Comparison of ENCODE assay signal across 18 cellular contexts in the genomic region with DNA sequence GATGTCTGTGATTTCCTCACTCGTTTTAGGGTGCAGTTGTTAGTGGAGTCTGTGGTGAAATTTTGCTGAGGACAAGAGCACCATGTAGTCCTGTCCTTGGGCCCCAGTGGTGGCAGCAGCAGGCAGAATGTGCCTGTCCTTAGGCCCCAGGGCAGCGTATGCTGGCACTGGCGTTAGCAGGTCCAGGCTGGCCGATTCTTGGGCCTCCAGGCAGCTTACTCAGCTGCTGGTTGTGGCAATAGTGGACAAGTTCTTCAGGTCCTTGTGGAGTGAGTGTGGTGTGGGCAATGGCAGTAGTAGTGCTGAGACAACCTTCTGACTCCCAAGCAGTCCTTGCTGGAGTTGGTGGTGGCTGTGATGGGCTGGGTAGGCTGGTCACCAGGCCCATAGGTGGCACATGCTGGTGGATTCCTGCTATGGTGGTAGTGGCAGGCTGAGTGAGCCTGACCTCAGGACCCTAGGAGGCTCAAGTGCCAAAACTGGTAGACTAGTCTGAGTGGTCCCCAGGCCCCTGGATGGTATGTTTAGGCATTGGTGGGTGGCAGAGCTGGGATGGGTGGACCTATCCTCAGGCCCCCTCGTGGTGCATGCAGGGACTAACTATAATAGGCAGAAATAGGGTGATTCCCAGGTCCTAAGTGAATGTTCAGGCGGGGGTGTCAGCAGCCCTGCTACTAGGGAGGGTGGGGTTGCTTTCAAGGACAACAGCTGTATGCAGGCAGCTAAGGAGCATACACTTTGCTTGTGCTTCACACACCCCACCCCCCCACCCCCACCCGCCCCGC. TPM values are rescaled to one million over a fixed set of nuclear protein-coding genes. Genes with fewer than 3 reads are reported as not detected.
A peak's percentile ranks its signal among the peaks of the same experiment; 100 is the strongest.
DNase-seq lines count a peak whose midpoint lies in the region; ATAC-seq and TF ChIP-seq lines count a peak whose summit lies in the region.
"Had no signal": no experiment of that assay in that cellular context is flagged by ENCODE, and none has a peak within 500 bp of the region (broad histone marks: within the 10 kb centered on the region; RNA-seq: fewer than 3 reads in every experiment).

No MANE protein-coding gene starts in this region.

- peaks cover 14% of the 10 kb centered on the region for H3K36me3 Mint-ChIP-seq in WTC11

- CTCF ChIA-PET in WTC11 (lab: Charles Lee): interaction anchor here (0.5 to 1.3 kb wide), 3 partner anchors 8 to 95 kb away, joined by 3 to 4 read pairs (median 3); no protein-coding TSS in a partner anchor

- TF ChIP-seq CTCF in WTC11 (IDR thresholded peaks at IDR 0.05) (no peak), sigmoid colon (IDR thresholded peaks at IDR 0.05) (no peak)

- WGBS in sigmoid colon, 2 donors: 93% methylated on average over 8 of the region's 8 CpGs

- POLR2A ChIA-PET in WTC11 (lab: Charles Lee): interaction anchor here (0.7 kb wide), 1 partner anchor 39 kb away, joined by 4 read pairs; no protein-coding TSS in a partner anchor

- no peak; the same call in 1 of the 2 replicates for ATAC-seq in WTC11
- no peak for ATAC-seq in GM18517 (IDR thresholded peaks at IDR 0.05; ENCODE audit: unreplicated experiment)
- ATAC-seq: pancreas, upper lobe of right lung had no signal

- H3K9me3 Mint-ChIP-seq in WTC11: peaks cover 11% of the 10 kb centered on the region
- H3K9me3 Mint-ChIP-seq: activated B cell treated with CpG ODN at 0.5 μM for 24 hours; activated naive CD4-positive, alpha-beta T cell treated with anti-CD3 and anti-CD28 coated beads, Interleukin-2, amount 50 U/mL, for 24 hours; T-helper 1 cell treated with Interleukin-12 subunit alpha and Interleukin-12 subunit beta and Interleukin-4 antibody, amounts not matched to agents 30 μg/mL and 1 μg/mL, for 36 hours had no signal

- H3K36me3 ChIP-seq in sigmoid colon: no peaks in the 10 kb centered on the region
- H3K36me3 ChIP-seq: pancreas, stomach, upper lobe of right lung had no signal

- no peak for TF ChIP-seq POLR2A in sigmoid colon (IDR thresholded peaks at IDR 0.05)

- peak overlapping the region; percentile 28 for H3K4me3 ChIP-seq in iPS-18c (ENCODE audit: insufficient read depth, low read depth, low read length)
- H3K4me3 ChIP-seq in sigmoid colon: no peak overlapping the region
- H3K4me3 ChIP-seq: pancreas, stomach, upper lobe of right lung had no signal

- peak overlapping the region; percentile 90; the same call in 1 of the 2 replicates for H3K27ac Mint-ChIP-seq in WTC11
- H3K27ac Mint-ChIP-seq: activated B cell treated with CpG ODN at 0.5 μM for 24 hours; activated naive CD4-positive, alpha-beta T cell treated with anti-CD3 and anti-CD28 coated beads, Interleukin-2, amount 50 U/mL, for 24 hours; T-helper 1 cell treated with Interleukin-12 subunit alpha and Interleukin-12 subunit beta and Interleukin-4 antibody, amounts not matched to agents 30 μg/mL and 1 μg/mL, for 36 hours had no signal

- no peaks in the 10 kb centered on the region for H3K4me1 ChIP-seq in sigmoid colon
- H3K4me1 ChIP-seq: pancreas, stomach, upper lobe of right lung had no signal

- no peaks in the 10 kb centered on the region for H3K27me3 ChIP-seq in sigmoid colon
- H3K27me3 ChIP-seq: pancreas, stomach, upper lobe of right lung had no signal

- no peak for TF ChIP-seq EP300 in sigmoid colon (IDR thresholded peaks at IDR 0.05)

- peaks cover 33% of the 10 kb centered on the region for H3K4me1 Mint-ChIP-seq in WTC11
- H3K4me1 Mint-ChIP-seq: activated B cell treated with CpG ODN at 0.5 μM for 24 hours; activated naive CD4-positive, alpha-beta T cell treated with anti-CD3 and anti-CD28 coated beads, Interleukin-2, amount 50 U/mL, for 24 hours had no signal

- H3K27ac ChIP-seq in sigmoid colon: no peak overlapping the region
- H3K27ac ChIP-seq: pancreas, stomach, upper lobe of right lung had no signal

- H3K9me3 ChIP-seq in iPS-18c (ENCODE audit: control insufficient read depth, insufficient read depth, low read length) (no peaks in the 10 kb centered on the region), sigmoid colon (no peaks in the 10 kb centered on the region)
- H3K9me3 ChIP-seq: pancreas, stomach, upper lobe of right lung had no signal

- intact Hi-C loops in sigmoid colon (cut with DNase I): no loop called here

- peak overlapping the region; percentile 78 for H3K4me3 Mint-ChIP-seq in WTC11
- H3K4me3 Mint-ChIP-seq: activated B cell treated with CpG ODN at 0.5 μM for 24 hours; activated naive CD4-positive, alpha-beta T cell treated with anti-CD3 and anti-CD28 coated beads, Interleukin-2, amount 50 U/mL, for 24 hours; T-helper 1 cell treated with Interleukin-12 subunit alpha and Interleukin-12 subunit beta and Interleukin-4 antibody, amounts not matched to agents 30 μg/mL and 1 μg/mL, for 36 hours had no signal

- DNase-seq in COLO668 (lab: John Stamatoyannopoulos, UW; ENCODE audit: unreplicated experiment) (peak; percentile 24), HPDE6-E6E7 (ENCODE audit: extremely low spot score) (peak; percentile 39), WTC11 (ENCODE audit: low spot score) (no peak), NCI-H187 (lab: John Stamatoyannopoulos, UW) (no peak), sigmoid colon (no peak), occipital lobe (lab: John Stamatoyannopoulos, UW) (no peak)
- DNase-seq: activated B cell treated with CpG ODN at 0.5 μM for 24 hours; activated T-cell treated with anti-CD3 and anti-CD28 coated beads, Interleukin-2, amount 50 U/mL, for 48 hours; NCI-H2171 treated with DMSO at 0.1 percent for 48 hours; pancreas; stimulated activated CD4-positive, alpha-beta T cell treated with anti-CD3 and anti-CD28 coated beads, Interleukin-2, amount 100 ng/mL, for 24 hours; stomach; upper lobe of right lung had no signal

- H3K27me3 Mint-ChIP-seq in WTC11 (ENCODE audit: low read depth): no peaks in the 10 kb centered on the region
- H3K27me3 Mint-ChIP-seq: activated B cell treated with CpG ODN at 0.5 μM for 24 hours had no signal

TF ChIP-seq in WTC11, 78 proteins besides CTCF, POLR2A, EP300 and RAD21:
- TF ChIP-seq OVOL2 (CRISPR knock-in tag; IDR thresholded peaks at IDR 0.05; ENCODE audit: borderline replicate concordance): no peak
- no peak for TF ChIP-seq ATF1 (CRISPR knock-in tag; IDR thresholded peaks at IDR 0.05)
- no peak for TF ChIP-seq CREB1 (CRISPR knock-in tag; IDR thresholded peaks at IDR 0.05)
- no peak for TF ChIP-seq FOXJ3 (CRISPR knock-in tag; IDR thresholded peaks at IDR 0.05; ENCODE audit: borderline replicate concordance)
- peak; percentile 46; the same call in 1 of the 2 replicates for TF ChIP-seq FOXP1 (CRISPR knock-in tag; IDR thresholded peaks at IDR 0.05; ENCODE audit: borderline replicate concordance)
- 0 out of 2 replicates have a peak, but pooled peaks have one; percentile 9 for TF ChIP-seq GABPB1 (CRISPR knock-in tag; IDR thresholded peaks at IDR 0.05)

RNA-seq across cellular contexts. Expression of gene TNFAIP8L3, which starts 56.3 kb away (rescaled TPM):
- 0.25 to 0.39 TPM (median 0.34 TPM) in 3 replicates for total RNA-seq in WTC11 (2021)
- 10 to 100 TPM in 1 of 4 donors, 1 to 10 TPM in 3; 6.1 to 11.6 (median 7.5) TPM for total RNA-seq in sigmoid colon
- 10 to 100 TPM in 2 of 3 donors, 1 to 10 TPM in 1; 9.2 to 13.5 (median 13.2) TPM for polyA plus RNA-seq in sigmoid colon
- 1.9 TPM for total RNA-seq in occipital lobe
- total RNA-seq: activated B cell treated with CpG ODN at 0.5 μM for 24 hours, G401 had no signal

Comparison
In these comparisons a context has a peak if more than half of its experiments do, and no peak if none do; other contexts are left out.
1. DNase-seq: peak in COLO668 (single experiment) and HPDE6-E6E7 (single experiment); none in WTC11 (single experiment), NCI-H187 (0 of 2), sigmoid colon (single experiment) and occipital lobe (single experiment).